Comparison of ENCODE assay signal across 1 cellular context in the genomic region with DNA sequence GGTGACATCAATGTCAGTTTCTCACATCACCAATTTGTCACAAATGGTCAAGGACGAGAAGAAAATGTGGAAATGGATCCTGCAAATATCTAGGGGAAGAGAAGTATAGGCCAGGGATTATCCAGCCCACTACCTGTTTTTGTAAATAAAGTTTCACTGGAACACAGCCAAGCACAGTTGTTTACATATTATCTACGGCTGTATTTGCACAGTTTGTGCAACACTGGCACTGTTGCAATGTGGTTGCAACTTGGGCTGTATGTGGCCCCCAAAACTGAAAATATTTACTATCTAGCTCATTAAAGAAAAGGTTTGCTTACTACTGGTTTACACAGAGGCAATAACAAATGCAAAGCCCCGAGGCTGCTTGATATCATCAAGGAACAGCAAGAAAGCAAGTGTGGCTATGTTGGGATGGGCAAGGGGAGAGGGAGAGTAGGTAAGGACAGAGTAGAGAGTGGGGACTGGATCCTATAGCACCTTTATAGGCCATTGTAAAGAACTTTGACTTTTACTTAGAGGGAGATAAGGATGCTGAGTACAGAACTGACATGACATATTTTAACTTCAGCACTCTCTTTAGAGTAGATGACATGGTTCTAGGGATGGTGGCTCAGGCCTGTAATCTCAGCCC.
TF ChIP-seq lines count a peak whose summit lies in the region.

No MANE protein-coding gene starts in this region.

TF ChIP-seq in K562, 482 proteins besides CTCF, POLR2A, EP300 and RAD21 (continued from another document and continues in another):
- no peak for TF ChIP-seq FOXO4 (CRISPR knock-in tag; IDR thresholded peaks at IDR 0.05)
- TF ChIP-seq FOS (IDR thresholded peaks at IDR 0.05; ENCODE audit: extremely low read depth, insufficient read length), result no peak
- no peak for TF ChIP-seq NCOA4 (IDR thresholded peaks at IDR 0.05; ENCODE audit: partially characterized antibody)
- no peak for TF ChIP-seq ZC3H11A (IDR thresholded peaks at IDR 0.05; ENCODE audit: low read depth, low read length)
- no peak for TF ChIP-seq ASH1L (IDR thresholded peaks at IDR 0.05; ENCODE audit: borderline replicate concordance, low read depth, partially characterized antibody)
- no peak for TF ChIP-seq HDAC8 (tag; IDR thresholded peaks at IDR 0.05)
- TF ChIP-seq ZNF445 (CRISPR knock-in tag; IDR thresholded peaks at IDR 0.05; ENCODE audit: low read depth), result no peak
- no peak for TF ChIP-seq ZFPM2 (CRISPR knock-in tag; IDR thresholded peaks at IDR 0.05)
- no peak for TF ChIP-seq ZBTB43 (CRISPR knock-in tag; IDR thresholded peaks at IDR 0.05)
- no peak for TF ChIP-seq MED1 (CRISPR knock-in tag; IDR thresholded peaks at IDR 0.05; ENCODE audit: borderline replicate concordance)
- no peak for TF ChIP-seq ZNF318 (IDR thresholded peaks at IDR 0.05; ENCODE audit: borderline replicate concordance in 1 of 2, low read depth in 1 of 2)
- TF ChIP-seq SMARCE1 (IDR thresholded peaks at IDR 0.05), result peak; percentile 73; the same call in 1 of the 2 replicates
- TF ChIP-seq CBFA2T2 (conservative IDR thresholded peaks at IDR 0.05), result no peak
- no peak for TF ChIP-seq NR2C2 (CRISPR knock-in tag; IDR thresholded peaks at IDR 0.05)
- peak; percentile 31; the same call in 1 of the 2 replicates for TF ChIP-seq NR2C2 (tag; IDR thresholded peaks at IDR 0.05)
- TF ChIP-seq ZNF282 (CRISPR knock-in tag; IDR thresholded peaks at IDR 0.05), result no peak
- TF ChIP-seq, protein P1, sequence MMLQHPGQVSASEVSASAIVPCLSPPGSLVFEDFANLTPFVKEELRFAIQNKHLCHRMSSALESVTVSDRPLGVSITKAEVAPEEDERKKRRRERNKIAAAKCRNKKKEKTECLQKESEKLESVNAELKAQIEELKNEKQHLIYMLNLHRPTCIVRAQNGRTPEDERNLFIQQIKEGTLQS (IDR thresholded peaks at IDR 0.05), result peak; percentile 53; the same call in 1 of the 2 replicates
- TF ChIP-seq, protein P1 (CRISPR knock-in tag; conservative IDR thresholded peaks at IDR 0.05), result no peak
- TF ChIP-seq ZNF239 (CRISPR knock-in tag; IDR thresholded peaks at IDR 0.05), result no peak
- TF ChIP-seq, protein P2, sequence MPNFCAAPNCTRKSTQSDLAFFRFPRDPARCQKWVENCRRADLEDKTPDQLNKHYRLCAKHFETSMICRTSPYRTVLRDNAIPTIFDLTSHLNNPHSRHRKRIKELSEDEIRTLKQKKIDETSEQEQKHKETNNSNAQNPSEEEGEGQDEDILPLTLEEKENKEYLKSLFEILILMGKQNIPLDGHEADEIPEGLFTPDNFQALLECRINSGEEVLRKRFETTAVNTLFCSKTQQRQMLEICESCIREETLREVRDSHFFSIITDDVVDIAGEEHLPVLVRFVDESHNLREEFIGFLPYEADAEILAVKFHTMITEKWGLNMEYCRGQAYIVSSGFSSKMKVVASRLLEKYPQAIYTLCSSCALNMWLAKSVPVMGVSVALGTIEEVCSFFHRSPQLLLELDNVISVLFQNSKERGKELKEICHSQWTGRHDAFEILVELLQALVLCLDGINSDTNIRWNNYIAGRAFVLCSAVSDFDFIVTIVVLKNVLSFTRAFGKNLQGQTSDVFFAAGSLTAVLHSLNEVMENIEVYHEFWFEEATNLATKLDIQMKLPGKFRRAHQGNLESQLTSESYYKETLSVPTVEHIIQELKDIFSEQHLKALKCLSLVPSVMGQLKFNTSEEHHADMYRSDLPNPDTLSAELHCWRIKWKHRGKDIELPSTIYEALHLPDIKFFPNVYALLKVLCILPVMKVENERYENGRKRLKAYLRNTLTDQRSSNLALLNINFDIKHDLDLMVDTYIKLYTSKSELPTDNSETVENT (CRISPR knock-in tag; IDR thresholded peaks at IDR 0.05), result no peak
- TF ChIP-seq ATF7 (IDR thresholded peaks at IDR 0.05), result peak; percentile 57; the same call in 1 of the 2 replicates
- no peak for TF ChIP-seq ZNF316 (IDR thresholded peaks at IDR 0.05)
- no peak for TF ChIP-seq ILF3 (IDR thresholded peaks at IDR 0.05; ENCODE audit: borderline replicate concordance)
- no peak for TF ChIP-seq ZNF583 (CRISPR knock-in tag; IDR thresholded peaks at IDR 0.05)
- TF ChIP-seq KAT2B (IDR thresholded peaks at IDR 0.05; ENCODE audit: low read depth, low read length), result no peak
- no peak for TF ChIP-seq MXD1 (CRISPR knock-in tag; IDR thresholded peaks at IDR 0.05; ENCODE audit: borderline replicate concordance, poor library complexity, severe bottlenecking)
- TF ChIP-seq, protein P3, sequence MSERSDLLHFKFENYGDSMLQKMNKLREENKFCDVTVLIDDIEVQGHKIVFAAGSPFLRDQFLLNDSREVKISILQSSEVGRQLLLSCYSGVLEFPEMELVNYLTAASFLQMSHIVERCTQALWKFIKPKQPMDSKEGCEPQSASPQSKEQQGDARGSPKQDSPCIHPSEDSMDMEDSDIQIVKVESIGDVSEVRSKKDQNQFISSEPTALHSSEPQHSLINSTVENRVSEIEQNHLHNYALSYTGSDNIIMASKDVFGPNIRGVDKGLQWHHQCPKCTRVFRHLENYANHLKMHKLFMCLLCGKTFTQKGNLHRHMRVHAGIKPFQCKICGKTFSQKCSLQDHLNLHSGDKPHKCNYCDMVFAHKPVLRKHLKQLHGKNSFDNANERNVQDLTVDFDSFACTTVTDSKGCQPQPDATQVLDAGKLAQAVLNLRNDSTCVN (CRISPR knock-in tag; IDR thresholded peaks at IDR 0.05), result no peak
- no peak for TF ChIP-seq ETV1 (tag; conservative IDR thresholded peaks at IDR 0.05; ENCODE audit: low read depth)
- no peak for TF ChIP-seq ZNF24 (IDR thresholded peaks at IDR 0.05)
- TF ChIP-seq ZNF224 (CRISPR knock-in tag; IDR thresholded peaks at IDR 0.05), result no peak
- no peak for TF ChIP-seq ZFP30 (CRISPR knock-in tag; IDR thresholded peaks at IDR 0.05; ENCODE audit: borderline replicate concordance)
- TF ChIP-seq HEY1 (CRISPR knock-in tag; IDR thresholded peaks at IDR 0.05; ENCODE audit: borderline replicate concordance), result no peak
- peak; percentile 6 for TF ChIP-seq MEIS2 (IDR thresholded peaks at IDR 0.05; ENCODE audit: partially characterized antibody)
- no peak for TF ChIP-seq BCOR (IDR thresholded peaks at IDR 0.05)
- no peak for TF ChIP-seq GTF2F1 (IDR thresholded peaks at IDR 0.05; ENCODE audit: low read depth, low read length)
- peak; percentile 42; the same call in 1 of the 2 replicates for TF ChIP-seq TAL1 (IDR thresholded peaks at IDR 0.05)
- peak; percentile 65; the same call in 1 of the 2 replicates for TF ChIP-seq DPF2 (IDR thresholded peaks at IDR 0.05)
- peak; percentile 52; the same call in 1 of the 2 replicates for TF ChIP-seq ZEB2 (IDR thresholded peaks at IDR 0.05)
- TF ChIP-seq PHB (CRISPR knock-in tag; IDR thresholded peaks at IDR 0.05), result no peak
- no peak for TF ChIP-seq ZNF277 (CRISPR knock-in tag; IDR thresholded peaks at IDR 0.05; ENCODE audit: borderline replicate concordance)
- TF ChIP-seq NFATC3 (IDR thresholded peaks at IDR 0.05), result no peak
- TF ChIP-seq ZNF77 (CRISPR knock-in tag; IDR thresholded peaks at IDR 0.05), result no peak
- no peak for TF ChIP-seq ILK (tag; IDR thresholded peaks at IDR 0.05; ENCODE audit: borderline replicate concordance, low read depth)
- no peak for TF ChIP-seq SRSF3 (IDR thresholded peaks at IDR 0.05; ENCODE audit: insufficient read depth, low read length)
- no peak for TF ChIP-seq SRSF9 (IDR thresholded peaks at IDR 0.05; ENCODE audit: borderline replicate concordance, low read depth, low read length)
- TF ChIP-seq RBM17 (IDR thresholded peaks at IDR 0.05; ENCODE audit: borderline replicate concordance, low read depth, low read length), result no peak
- TF ChIP-seq NCOA6 (IDR thresholded peaks at IDR 0.05), result no peak
